In genomic region chr9:98263482-98264357, GRCh38 we compare ENCODE assay signal across 8 cellular contexts. TPM values are rescaled to one million over a fixed set of nuclear protein-coding genes. Genes with fewer than 3 reads are reported as not detected.
DNase-seq lines count a peak whose midpoint lies in the region; ATAC-seq and TF ChIP-seq lines count a peak whose summit lies in the region.

No MANE protein-coding gene starts in this region.

- ATAC-seq in Right ventricle myocardium inferior = peak; percentile 88

- H3K4me1 Mint-ChIP-seq in activated naive CD4-positive, alpha-beta T cell treated with anti-CD3 and anti-CD28 coated beads, Interleukin-2, amount 10 ng/mL, durations not matched to agents 7 days and 5 days = peaks cover 2% of the 10 kb centered on the region

- H3K4me3 ChIP-seq in H7 (ENCODE audit: insufficient read depth, low read depth, low read length) = no peak overlapping the region
- no peak overlapping the region for H3K4me3 ChIP-seq in NB4 (ENCODE audit: low read depth, low read length)

- H3K9me3 Mint-ChIP-seq in activated naive CD4-positive, alpha-beta T cell treated with anti-CD3 and anti-CD28 coated beads, Interleukin-2, amount 10 ng/mL, durations not matched to agents 7 days and 5 days = no peaks in the 10 kb centered on the region

- H3K27ac Mint-ChIP-seq in activated naive CD4-positive, alpha-beta T cell treated with anti-CD3 and anti-CD28 coated beads, Interleukin-2, amount 10 ng/mL, durations not matched to agents 7 days and 5 days = no peak overlapping the region

- TF ChIP-seq POLR2A in NB4 (IDR thresholded peaks at IDR 0.05; ENCODE audit: extremely low read depth, insufficient read length) = no peak

- H3K36me3 ChIP-seq in H7 (replicated peaks; ENCODE audit: control insufficient read depth, insufficient read depth, low read length) = no peaks in the 10 kb centered on the region

- H3K4me3 Mint-ChIP-seq in activated naive CD4-positive, alpha-beta T cell treated with anti-CD3 and anti-CD28 coated beads, Interleukin-2, amount 10 ng/mL, durations not matched to agents 7 days and 5 days = no peak overlapping the region

- peaks cover 8% of the 10 kb centered on the region for H3K27me3 Mint-ChIP-seq in activated naive CD4-positive, alpha-beta T cell treated with anti-CD3 and anti-CD28 coated beads, Interleukin-2, amount 10 ng/mL, durations not matched to agents 7 days and 5 days

- CTCF ChIA-PET in activated naive CD4-positive, alpha-beta T cell treated with anti-CD3 and anti-CD28 coated beads, Interleukin-2, amount 10 ng/mL, durations not matched to agents 7 days and 5 days (lab: Charles Lee) = interaction anchor here (0.6 to 2.8 kb wide), 17 partner anchors 13 to 374 kb away, joined by 3 to 26 read pairs (median 4); partner anchors contain the start of gene TRMO

- TF ChIP-seq CTCF in NB4 (IDR thresholded peaks at IDR 0.05; ENCODE audit: low read depth, low read length) = peak; percentile 94

- DNase-seq in DMS153 treated with DMSO at 0.1 percent for 48 hours (lab: John Stamatoyannopoulos, UW; ENCODE audit: unreplicated experiment) = peak; percentile 21
- DNase-seq in H7 = peak; percentile 76
- peak; percentile 84 for DNase-seq in NB4 (ENCODE audit: low read depth)
- peak; percentile 18 for DNase-seq in SKM-1 (lab: John Stamatoyannopoulos, UW; ENCODE audit: unreplicated experiment)
- peak; percentile 93 for DNase-seq in activated naive CD4-positive, alpha-beta T cell treated with anti-CD3 and anti-CD28 coated beads, Interleukin-2, amount 10 ng/mL, durations not matched to agents 7 days and 5 days
- DNase-seq in Right ventricle myocardium inferior (ENCODE audit: missing footprints) = peak; percentile 84
- peak; percentile 93 for DNase-seq in posterior vena cava (ENCODE audit: low spot score)
- peak; percentile 83 for DNase-seq in ureter (ENCODE audit: low spot score)

- no peaks in the 10 kb centered on the region for H3K27me3 ChIP-seq in H7 (ENCODE audit: control insufficient read depth, insufficient read depth, low read length)

- no peaks in the 10 kb centered on the region for H3K36me3 Mint-ChIP-seq in activated naive CD4-positive, alpha-beta T cell treated with anti-CD3 and anti-CD28 coated beads, Interleukin-2, amount 10 ng/mL, durations not matched to agents 7 days and 5 days

- intact Hi-C loops in Right ventricle myocardium inferior (cut with DNase I) (loop anchor here (1.0 to 5.0 kb wide), 4 partner anchors 58 to 556 kb away; no protein-coding TSS in a partner anchor), posterior vena cava (cut with DNase I) (loop anchor here in 1 of 2 donors (5.0 kb wide), 1 partner anchor 56 kb away; no protein-coding TSS in a partner anchor)

RNA-seq across cellular contexts. Expression of gene TBC1D2, which starts 8.3 kb away (rescaled TPM):
- total RNA-seq in H7 (2014; rRNA removed; shearing (Covaris generic)) = 4.2 and 4.5 TPM in 2 replicates
- 2.3 TPM for total RNA-seq in Right ventricle myocardium inferior
- total RNA-seq in posterior vena cava = 10 to 100 TPM in 1 of 2 donors, 1 to 10 TPM in 1; 6.9 to 10.5 TPM
- 60.8 TPM for total RNA-seq in ureter

Comparison
In these comparisons a context has a peak if more than half of its experiments do, and no peak if none do; other contexts are left out.
1. DNase-seq: peak in every context shown above with its lines; median percentile 93 in activated naive CD4-positive, alpha-beta T cell treated with anti-CD3 and anti-CD28 coated beads, Interleukin-2, amount 10 ng/mL, durations not matched to agents 7 days and 5 days; 93 in posterior vena cava; 84 in NB4; 84 in Right ventricle myocardium inferior; 83 in ureter; 76 in H7; 21 in DMS153 treated with DMSO at 0.1 percent for 48 hours; 18 in SKM-1.